Comparison of ENCODE assay signal across 17 cellular contexts in genomic region chr4:4358093-4358840, GRCh38.
DNase-seq lines count a peak whose midpoint lies in the region; ATAC-seq and TF ChIP-seq lines count a peak whose summit lies in the region.
"Had no signal": no experiment of that assay in that cellular context is flagged by ENCODE, and none has a peak within 500 bp of the region (broad histone marks: within the 10 kb centered on the region; RNA-seq: fewer than 3 reads in every experiment).

No MANE protein-coding gene starts in this region.

- H3K79me2 ChIP-seq in OCI-LY3 (ENCODE audit: low read length), result no peaks in the 10 kb centered on the region

- no peaks in the 10 kb centered on the region for H3K27me3 ChIP-seq in OCI-LY3 (ENCODE audit: low read depth, low read length)

- H3K4me2 ChIP-seq in OCI-LY3 (ENCODE audit: low read length), result no peak overlapping the region

- H3K4me1 ChIP-seq in OCI-LY3 (ENCODE audit: low read length), result peaks cover 33% of the 10 kb centered on the region

- no peak overlapping the region for H3K9ac ChIP-seq in OCI-LY3 (ENCODE audit: low read length)
- H3K9ac ChIP-seq: GM23248 had no signal

- TF ChIP-seq CTCF in OCI-LY3 (IDR thresholded peaks at IDR 0.05; ENCODE audit: low read depth, low read length), result peak; percentile 16; the same call in 1 of the 2 replicates

- H4K20me1 ChIP-seq in OCI-LY3 (ENCODE audit: insufficient read depth, low read length), result peaks cover 26% of the 10 kb centered on the region; the same call in 1 of the 2 replicates

- ATAC-seq in HG02938 (IDR thresholded peaks at IDR 0.05; ENCODE audit: unreplicated experiment), result no peak
- ATAC-seq: PC-3 had no signal

- H3K4me3 ChIP-seq in OCI-LY3 (ENCODE audit: low read length), result no peak overlapping the region
- H3K4me3 ChIP-seq: GM23248 had no signal

- DNase-seq in NCI-H82 (lab: John Stamatoyannopoulos, UW) (peak; percentile 31), NCI-H82 treated with DMSO at 0.1 percent for 48 hours (lab: John Stamatoyannopoulos, UW; ENCODE audit: unreplicated experiment) (no peak), epidermal melanocyte (ENCODE audit: insufficient read length, low spot score) (peak; percentile 27), iPS-NIHi11 (ENCODE audit: low spot score) (no peak)
- DNase-seq in stimulated activated CD4-positive, alpha-beta T cell treated with anti-CD3 and anti-CD28 coated beads, Interleukin-1b, Interleukin-23, amount 100 ng/mL, for 48 hours, result no peak
- DNase-seq in activated naive CD4-positive, alpha-beta T cell treated with anti-CD3 and anti-CD28 coated beads, Interleukin-2, amount 50 U/mL, for 16 hours, result no peak
- DNase-seq: C1 segment of cervical spinal cord, DMS 273 treated with DMSO at 0.1 percent for 48 hours, GM23248, HFFc6, NCI-H1436, NCI-H2107, NCI-H446 treated with DMSO at 0.1 percent for 48 hours, NCI-H774, PC-3 had no signal

- no peak overlapping the region for H3K27ac ChIP-seq in OCI-LY3 (ENCODE audit: low read length)
- H3K27ac ChIP-seq: GM23248 had no signal

- H3K9me3 ChIP-seq in OCI-LY3 (ENCODE audit: insufficient read depth, low read length), result no peaks in the 10 kb centered on the region

- peaks cover 37% of the 10 kb centered on the region for H3K36me3 ChIP-seq in OCI-LY3 (replicated peaks; ENCODE audit: low read depth, low read length)

- H2AFZ ChIP-seq in OCI-LY3 (ENCODE audit: low read depth, low read length), result no peak overlapping the region
- H2AFZ ChIP-seq: GM23248 had no signal

Comparison
In these comparisons a context has a peak if more than half of its experiments do, and no peak if none do; other contexts are left out.
1. DNase-seq: peak in NCI-H82 (single experiment) and epidermal melanocyte (single experiment); none in NCI-H82 treated with DMSO at 0.1 percent for 48 hours (single experiment), stimulated activated CD4-positive, alpha-beta T cell treated with anti-CD3 and anti-CD28 coated beads, Interleukin-1b, Interleukin-23, amount 100 ng/mL, for 48 hours (single experiment), iPS-NIHi11 (single experiment) and activated naive CD4-positive, alpha-beta T cell treated with anti-CD3 and anti-CD28 coated beads, Interleukin-2, amount 50 U/mL, for 16 hours (single experiment).